Comparison of ENCODE assay signal across 1 cellular context in the genomic region with DNA sequence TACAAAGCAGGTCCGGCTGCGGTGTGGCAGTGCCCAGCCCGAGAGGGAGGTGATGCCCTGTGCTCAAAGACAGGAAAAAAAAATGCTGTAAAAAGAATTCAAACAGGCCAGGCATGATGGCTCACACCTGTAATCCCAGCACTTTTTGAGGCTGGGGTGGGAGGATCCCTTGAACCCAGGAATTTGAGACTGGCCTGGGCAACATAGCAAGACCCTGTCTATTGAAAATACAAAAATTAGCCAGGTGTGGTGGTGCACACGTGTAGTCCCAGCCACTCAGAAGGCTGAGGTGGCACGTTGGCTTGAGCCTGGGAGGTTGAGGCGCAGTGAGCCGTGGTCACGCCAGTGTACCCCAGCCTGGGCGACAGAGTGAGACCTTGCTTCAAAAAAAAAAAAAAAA.
TF ChIP-seq lines count a peak whose summit lies in the region.

No MANE protein-coding gene starts in this region.

TF ChIP-seq in WTC11, 78 proteins besides CTCF, POLR2A, EP300 and RAD21 (continued from another document):
- TF ChIP-seq, protein P1, sequence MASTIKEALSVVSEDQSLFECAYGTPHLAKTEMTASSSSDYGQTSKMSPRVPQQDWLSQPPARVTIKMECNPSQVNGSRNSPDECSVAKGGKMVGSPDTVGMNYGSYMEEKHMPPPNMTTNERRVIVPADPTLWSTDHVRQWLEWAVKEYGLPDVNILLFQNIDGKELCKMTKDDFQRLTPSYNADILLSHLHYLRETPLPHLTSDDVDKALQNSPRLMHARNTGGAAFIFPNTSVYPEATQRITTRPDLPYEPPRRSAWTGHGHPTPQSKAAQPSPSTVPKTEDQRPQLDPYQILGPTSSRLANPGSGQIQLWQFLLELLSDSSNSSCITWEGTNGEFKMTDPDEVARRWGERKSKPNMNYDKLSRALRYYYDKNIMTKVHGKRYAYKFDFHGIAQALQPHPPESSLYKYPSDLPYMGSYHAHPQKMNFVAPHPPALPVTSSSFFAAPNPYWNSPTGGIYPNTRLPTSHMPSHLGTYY (CRISPR knock-in tag; IDR thresholded peaks at IDR 0.05), result no peak
